ENCODE assay signal across 8 cellular contexts in the genomic region with DNA sequence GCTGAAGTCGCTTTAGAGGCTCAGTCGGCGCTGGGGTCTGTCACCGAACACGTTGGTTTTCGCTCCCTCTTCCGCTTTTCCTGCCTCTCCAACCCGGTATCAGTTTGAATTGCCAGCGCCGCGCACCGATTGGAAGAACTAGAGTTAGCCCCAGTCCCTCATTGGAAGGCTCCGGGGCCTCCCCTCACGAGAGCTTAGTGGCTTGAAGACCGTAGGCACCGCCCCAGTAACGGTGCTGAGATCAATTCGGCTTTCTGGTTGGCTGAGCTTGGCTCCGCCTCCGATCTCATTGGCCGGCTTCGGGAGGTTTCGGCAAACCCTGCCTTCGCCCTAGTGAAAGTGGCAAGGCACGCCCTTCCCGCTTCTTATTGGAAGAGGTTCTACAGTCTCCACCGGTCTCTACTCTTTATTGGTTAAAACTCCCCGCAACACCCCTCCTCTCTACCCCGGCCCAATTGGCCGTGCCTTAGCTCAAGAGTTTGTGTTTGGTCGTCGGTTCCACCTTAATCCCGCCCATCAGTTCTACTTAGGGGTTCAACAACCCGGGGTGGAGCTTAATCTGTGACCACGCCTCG. TPM values are rescaled to one million over a fixed set of nuclear protein-coding genes. Genes with fewer than 3 reads are reported as not detected.
DNase-seq lines count a peak whose midpoint lies in the region; ATAC-seq and TF ChIP-seq lines count a peak whose summit lies in the region.
"Not testable (repeated sequence)": the region's sequence is repeated elsewhere in the genome, so short reads cannot be mapped to it uniquely, and the experiment has no call there.

A gene (minus strand): TSS at position 51 of the 575 bp plus-strand sequence. CDS start 814 bp downstream, outside the sequence.

- ATAC-seq in HG02588 (IDR thresholded peaks at IDR 0.05; ENCODE audit: unreplicated experiment) = peak; percentile 87

- H3K4me2 ChIP-seq in neural progenitor cell = peak within 1 kb of the TSS; percentile 62

- not testable (repeated sequence) for H3K27ac ChIP-seq in neural progenitor cell

- not testable (repeated sequence) for H3K79me2 ChIP-seq in neural progenitor cell (ENCODE audit: low read depth)

- in situ Hi-C loops in G401 (cut with HindIII; ENCODE audit: low sequenced_read_pairs) = not testable (repeated sequence)

- not testable (repeated sequence) for H3K36me3 Mint-ChIP-seq in neural progenitor cell

- H3K9me3 Mint-ChIP-seq in neural progenitor cell = not testable (repeated sequence)

- H3K27me3 Mint-ChIP-seq in neural progenitor cell (ENCODE audit: insufficient read depth, low read depth) = not testable (repeated sequence)

- H3K4me3 Mint-ChIP-seq in neural progenitor cell = peak within 1 kb of the TSS; percentile 86

- H3K9ac ChIP-seq in neural progenitor cell = not testable (repeated sequence)

- not testable (repeated sequence) for H4K20me1 ChIP-seq in neural progenitor cell (ENCODE audit: low read depth)

- H3K27me3 ChIP-seq in neural progenitor cell = not testable (repeated sequence)

- H3K36me3 ChIP-seq in neural progenitor cell = not testable (repeated sequence)

- H3F3A ChIP-seq in neural progenitor cell (ENCODE audit: low read depth) = not testable (repeated sequence)

- TF ChIP-seq CTCF in fibroblast of pulmonary artery (IDR thresholded peaks at IDR 0.05; ENCODE audit: low read length, missing control alignments); neural progenitor cell (IDR thresholded peaks at IDR 0.05): not testable (repeated sequence)

- H3K4me1 Mint-ChIP-seq in neural progenitor cell = not testable (repeated sequence)

- not testable (repeated sequence) for H3K27ac Mint-ChIP-seq in neural progenitor cell

- H2AFZ ChIP-seq in neural progenitor cell (replicated peaks) = not testable (repeated sequence)

- H3K4me3 ChIP-seq in fibroblast of pulmonary artery (replicated peaks; ENCODE audit: low read depth, low read length) = peak within 1 kb of the TSS; percentile 53
- peak within 1 kb of the TSS; percentile 71 for H3K4me3 ChIP-seq in neural progenitor cell

- DNase-seq in G401 (ENCODE audit: low spot score) (peak; percentile 100), MV-4-11 (lab: John Stamatoyannopoulos, UW) (peak; percentile 100), SIG-M5 treated with dmso at 0.1 percent for 504 hours (lab: John Stamatoyannopoulos, UW; ENCODE audit: unreplicated experiment) (peak; percentile 100), fibroblast of pulmonary artery (ENCODE audit: low read depth) (peak; percentile 100), neural progenitor cell (ENCODE audit: low spot score) (peak; percentile 98)
- DNase-seq in activated T-helper 9 cell treated with anti-CD3 and anti-CD28 coated beads, Interleukin-2, amount 50 U/mL, for 16 hours (ENCODE audit: low read depth) = peak; percentile 93
- DNase-seq in stimulated activated naive CD4-positive, alpha-beta T cell treated with Interleukin-2 at 50 U/mL for 16 hours (lab: John Stamatoyannopoulos, UW) = peak; percentile 98

- not testable (repeated sequence) for H3K4me1 ChIP-seq in neural progenitor cell

- not testable (repeated sequence) for H3K9me3 ChIP-seq in neural progenitor cell (ENCODE audit: low read depth)

RNA-seq across cellular contexts. Expression of the gene that starts here (rescaled TPM):
- total RNA-seq in G401 (2014; rRNA removed; shearing (Covaris generic)) = 8.4 and 18.6 TPM in 2 replicates
- 24.6 and 36.2 TPM in 2 replicates for total RNA-seq in neural progenitor cell (ENCODE audit: low replicate concordance)
